ENCODE assay signal across 19 cellular contexts in the genomic region with DNA sequence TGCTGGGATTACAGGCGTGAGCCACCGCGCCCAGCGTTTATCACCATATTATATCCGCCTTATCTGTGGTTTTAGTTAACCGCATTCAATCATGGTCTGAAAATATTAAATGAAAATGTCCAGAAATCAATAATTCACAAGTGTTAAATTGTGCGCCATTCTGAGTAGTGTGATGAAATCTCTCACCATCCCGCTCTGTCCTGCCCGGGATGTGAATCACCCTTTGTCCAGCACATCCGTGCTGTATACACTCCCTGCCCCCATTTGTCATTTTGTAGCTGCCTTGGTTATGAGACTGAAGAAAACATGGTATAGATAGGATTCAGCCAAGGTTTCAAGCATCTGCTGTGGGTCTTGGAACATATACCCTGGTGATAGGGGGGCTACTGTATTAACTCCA.
DNase-seq lines count a peak whose midpoint lies in the region; ATAC-seq, FAIRE-seq and TF ChIP-seq lines count a peak whose summit lies in the region.
"Had no signal": no experiment of that assay in that cellular context is flagged by ENCODE, and none has a peak within 500 bp of the region (broad histone marks: within the 10 kb centered on the region; RNA-seq: fewer than 3 reads in every experiment).

No MANE protein-coding gene starts in this region.

- 93% methylated on average over 10 of the region's 10 CpGs for WGBS in esophagus muscularis mucosa

- H3K27ac ChIP-seq in Panc1 (ENCODE audit: low read length) (no peak overlapping the region), esophagus muscularis mucosa (replicated peaks in 1 of 4) (no peak overlapping the region), substantia nigra (ENCODE audit: low read depth, low read length, poor library complexity, severe bottlenecking) (no peak overlapping the region)
- H3K27ac ChIP-seq: GM23248 had no signal

- no peak for TF ChIP-seq CTCF in Panc1 (IDR thresholded peaks at IDR 0.05)
- TF ChIP-seq CTCF in bronchial epithelial cell (IDR thresholded peaks at IDR 0.05; ENCODE audit: insufficient read depth, low read length, severe bottlenecking): no peak
- no peak for TF ChIP-seq CTCF in esophagus muscularis mucosa (IDR thresholded peaks at IDR 0.05)

- H3K27me3 ChIP-seq in Panc1 (ENCODE audit: control insufficient read depth, insufficient read depth, low read length) (peaks cover 7% of the 10 kb centered on the region), bronchial epithelial cell (ENCODE audit: control insufficient read depth, insufficient read depth, low read length) (no peaks in the 10 kb centered on the region), esophagus muscularis mucosa (peaks cover 0 to 2% (median 0%) of the 10 kb centered on the region in 4 donors)

- no peak for TF ChIP-seq EP300 in esophagus muscularis mucosa (IDR thresholded peaks at IDR 0.05)

- no peaks in the 10 kb centered on the region for H3K4me1 ChIP-seq in Panc1 (ENCODE audit: control insufficient read depth, insufficient read depth, low read length)
- no peaks in the 10 kb centered on the region for H3K4me1 ChIP-seq in esophagus muscularis mucosa

- CTCF ChIA-PET in Panc1 (lab: Charles Lee): no interaction called here

- H3K9me3 ChIP-seq in Panc1 (ENCODE audit: control insufficient read depth, insufficient read depth, low read depth, low read length) (no peaks in the 10 kb centered on the region), esophagus muscularis mucosa (no peaks in the 10 kb centered on the region)

- ATAC-seq in Panc1 (peak; percentile 38; the same call in 1 of the 2 replicates), left lobe of liver (peak; percentile 58), HG02763 (IDR thresholded peaks at IDR 0.05; ENCODE audit: unreplicated experiment) (no peak)

- no peak for FAIRE-seq in bronchial epithelial cell (lab: Jason Lieb, UNC)

- intact Hi-C loops in Panc1 (cut with micrococcal nuclease; ENCODE audit: unreplicated experiment) (no loop called here), esophagus muscularis mucosa (cut with DNase I) (no loop called here)

- H3K4me3 ChIP-seq in Panc1 (ENCODE audit: low read depth in 2 of 2, low read length in 2 of 2): no peak overlapping the region
- no peak overlapping the region for H3K4me3 ChIP-seq in bronchial epithelial cell (ENCODE audit: low read depth, low read length)
- no peak overlapping the region for H3K4me3 ChIP-seq in esophagus muscularis mucosa
- H3K4me3 ChIP-seq: GM23248 had no signal

- POLR2A ChIA-PET in Panc1 (lab: Charles Lee): no interaction called here

- DNase-seq in ELR (ENCODE audit: low read depth) (peak; percentile 58), Panc1 (ENCODE audit: low read depth, low spot score) (no peak), bronchial epithelial cell (ENCODE audit: low read depth) (peak; percentile 76), left lobe of liver (ENCODE audit: low spot score) (peak; percentile 53), esophagus muscularis mucosa (ENCODE audit: extremely low spot score) (no peak), substantia nigra (lab: John Stamatoyannopoulos, UW) (no peak), GOT3 (lab: John Stamatoyannopoulos, UW) (no peak)
- DNase-seq: ACHN; CD4-positive, alpha-beta T cell; DMS 273 treated with DMSO at 0.1 percent for 48 hours; GM23248; Kasumi-1; NCI-H1436; NCI-H2081; NCI-H526 treated with DMSO at 0.1 percent for 48 hours; NK-92 treated with Interleukin-12 subunit alpha and Interleukin-12 subunit beta, amount 100 ng/mL, for 24 hours; OCI-M1; SHP77 treated with DMSO at 0.1 percent for 48 hours had no signal

- TF ChIP-seq POLR2A in esophagus muscularis mucosa (IDR thresholded peaks at IDR 0.05; ENCODE audit: low read depth): no peak

- in situ Hi-C loops in Panc1 (cut with HindIII; ENCODE audit: low pct_unique_long_range_greater_than_20kb, low sequenced_read_pairs): no loop called here

- H3K36me3 ChIP-seq in Panc1 (ENCODE audit: control insufficient read depth, insufficient read depth, low read length): no peaks in the 10 kb centered on the region
- H3K36me3 ChIP-seq in bronchial epithelial cell (ENCODE audit: control insufficient read depth, insufficient read depth, low read length): no peaks in the 10 kb centered on the region
- H3K36me3 ChIP-seq in esophagus muscularis mucosa: no peaks in the 10 kb centered on the region

- BruUV-seq in Panc1 (replicated peaks; lab: Mats Ljungman, UMichigan): no TSS peak

Comparison
In these comparisons a context has a peak if more than half of its experiments do, and no peak if none do; other contexts are left out.
1. DNase-seq: peak in ELR (single experiment), bronchial epithelial cell (single experiment) and left lobe of liver (single experiment); none in Panc1 (single experiment), esophagus muscularis mucosa (single experiment), substantia nigra (0 of 49) and GOT3 (single experiment).